10 cellular contexts compared by ENCODE assay signal in the genomic region with DNA sequence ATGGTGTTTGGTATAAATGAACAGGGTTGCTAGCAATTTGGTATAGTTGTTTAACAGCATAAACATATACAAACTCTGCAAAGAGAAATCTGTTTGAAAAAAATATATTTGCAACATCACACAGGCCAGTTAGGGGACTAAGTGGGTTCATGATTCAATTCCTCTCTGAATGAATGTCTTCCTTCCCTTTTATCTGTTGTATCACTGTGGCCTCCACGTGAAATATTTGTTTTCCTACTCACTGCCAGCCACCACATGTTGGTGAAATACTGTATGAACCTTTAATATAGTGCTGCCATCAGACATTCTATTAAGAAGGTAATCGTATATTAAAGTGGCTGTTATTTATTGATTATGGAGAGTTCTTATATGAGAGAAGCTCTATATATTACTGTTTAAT.
A peak's percentile ranks its signal among the peaks of the same experiment; 100 is the strongest.
DNase-seq lines count a peak whose midpoint lies in the region; ATAC-seq and TF ChIP-seq lines count a peak whose summit lies in the region.
"Had no signal": no experiment of that assay in that cellular context is flagged by ENCODE, and none has a peak within 500 bp of the region (broad histone marks: within the 10 kb centered on the region; RNA-seq: fewer than 3 reads in every experiment).

No MANE protein-coding gene starts in this region.

- H3K27me3 Mint-ChIP-seq in Caco-2 (ENCODE audit: insufficient read depth, unreplicated experiment) = no peaks in the 10 kb centered on the region
- no peaks in the 10 kb centered on the region for H3K27me3 Mint-ChIP-seq in stimulated activated memory B cell treated with anti-CD40 and anti-IgM and Interleukin-4, amounts not matched to agents 10 μg/mL and 1 μg/mL and 100 μg/mL, for 72 hours

- no peak for ATAC-seq in Panc1
- ATAC-seq in stimulated activated memory B cell treated with anti-CD40 and anti-IgM and Interleukin-4, amounts not matched to agents 10 μg/mL and 1 μg/mL and 100 μg/mL, for 72 hours = no peak
- no peak for ATAC-seq in HG02938 (IDR thresholded peaks at IDR 0.05; ENCODE audit: unreplicated experiment)
- no peak for ATAC-seq in HG03571 (IDR thresholded peaks at IDR 0.05; ENCODE audit: unreplicated experiment)
- no peak for ATAC-seq in GM21529 (IDR thresholded peaks at IDR 0.05; ENCODE audit: unreplicated experiment)

- intact Hi-C loops in Caco-2 (cut with micrococcal nuclease; ENCODE audit: unreplicated experiment) = no loop called here
- intact Hi-C loops in Panc1 (cut with micrococcal nuclease; ENCODE audit: unreplicated experiment) = no loop called here

- POLR2A ChIA-PET in Caco-2 (lab: Charles Lee) (interaction anchor here (0.7 to 1.1 kb wide), 3 partner anchors 8 to 560 kb away, joined by 3 read pairs; no protein-coding TSS in a partner anchor), Panc1 (lab: Charles Lee) (interaction anchor here (0.6 kb wide), 2 partner anchors 182 to 542 kb away, joined by 3 to 11 read pairs; no protein-coding TSS in a partner anchor)

- peaks cover 100% of the 10 kb centered on the region for H3K36me3 Mint-ChIP-seq in Caco-2 (ENCODE audit: insufficient read depth, unreplicated experiment)
- H3K36me3 Mint-ChIP-seq in stimulated activated memory B cell treated with anti-CD40 and anti-IgM and Interleukin-4, amounts not matched to agents 10 μg/mL and 1 μg/mL and 100 μg/mL, for 72 hours = peaks cover 86% of the 10 kb centered on the region

- H3K4me1 ChIP-seq in Caco-2 (peaks cover 42% of the 10 kb centered on the region), Panc1 (ENCODE audit: control insufficient read depth, insufficient read depth, low read length) (peaks cover 11% of the 10 kb centered on the region; the same call in 1 of the 2 replicates)

- H3K9me3 ChIP-seq in Caco-2 = no peaks in the 10 kb centered on the region
- no peaks in the 10 kb centered on the region for H3K9me3 ChIP-seq in Panc1 (ENCODE audit: control insufficient read depth, insufficient read depth, low read depth, low read length)

- H3K36me3 ChIP-seq in Caco-2 (ENCODE audit: control insufficient read depth, insufficient read depth, low read length) (peaks cover 10% of the 10 kb centered on the region), Panc1 (ENCODE audit: control insufficient read depth, insufficient read depth, low read length) (peaks cover 16% of the 10 kb centered on the region)

- in situ Hi-C loops in Panc1 (cut with HindIII; ENCODE audit: low pct_unique_long_range_greater_than_20kb, low sequenced_read_pairs) = no loop called here

- H3K4me1 Mint-ChIP-seq in Caco-2 (ENCODE audit: low read depth, unreplicated experiment) = peaks cover 69% of the 10 kb centered on the region
- peaks cover 79% of the 10 kb centered on the region for H3K4me1 Mint-ChIP-seq in stimulated activated memory B cell treated with anti-CD40 and anti-IgM and Interleukin-4, amounts not matched to agents 10 μg/mL and 1 μg/mL and 100 μg/mL, for 72 hours

- no peaks in the 10 kb centered on the region for H3K27me3 ChIP-seq in Caco-2 (replicated peaks; ENCODE audit: control insufficient read depth, insufficient read depth, low read length)
- H3K27me3 ChIP-seq in Panc1 (ENCODE audit: control insufficient read depth, insufficient read depth, low read length) = no peaks in the 10 kb centered on the region

- H3K4me3 Mint-ChIP-seq in Caco-2 (ENCODE audit: unreplicated experiment) = peak overlapping the region; percentile 25
- H3K4me3 Mint-ChIP-seq in stimulated activated memory B cell treated with anti-CD40 and anti-IgM and Interleukin-4, amounts not matched to agents 10 μg/mL and 1 μg/mL and 100 μg/mL, for 72 hours = peak overlapping the region; percentile 55

- no peak for DNase-seq in Caco-2
- no peak for DNase-seq in Panc1 (ENCODE audit: low read depth, low spot score)
- DNase-seq in fibroblast of villous mesenchyme (ENCODE audit: low read depth) = no peak
- DNase-seq: DND-41, NCI-H1436, nucleus accumbens had no signal

- peak overlapping the region; percentile 12; the same call in 1 of the 2 replicates for H3K27ac ChIP-seq in Panc1 (ENCODE audit: low read length)

- no peaks in the 10 kb centered on the region for H3K9me3 Mint-ChIP-seq in Caco-2 (ENCODE audit: unreplicated experiment)
- H3K9me3 Mint-ChIP-seq in stimulated activated memory B cell treated with anti-CD40 and anti-IgM and Interleukin-4, amounts not matched to agents 10 μg/mL and 1 μg/mL and 100 μg/mL, for 72 hours = peaks cover 3% of the 10 kb centered on the region

- TF ChIP-seq CTCF in Caco-2 (IDR thresholded peaks at IDR 0.05; ENCODE audit: insufficient read depth in 1 of 2, low read depth in 1 of 2, low read length in 1 of 2, severe bottlenecking in 1 of 2, unreplicated experiment in 1 of 2) (no peak), Panc1 (IDR thresholded peaks at IDR 0.05) (no peak), fibroblast of villous mesenchyme (IDR thresholded peaks at IDR 0.05; ENCODE audit: insufficient read depth, low read depth, low read length) (no peak)

- no peak overlapping the region for H3K4me3 ChIP-seq in Caco-2 (ENCODE audit: low read depth, low read length)
- no peak overlapping the region for H3K4me3 ChIP-seq in Panc1 (ENCODE audit: low read depth in 2 of 2, low read length in 2 of 2)
- H3K4me3 ChIP-seq in fibroblast of villous mesenchyme (ENCODE audit: low read depth, low read length) = peak overlapping the region; percentile 22

- BruUV-seq in Caco-2 (replicated peaks; lab: Mats Ljungman, UMichigan) (no TSS peak), Panc1 (replicated peaks; lab: Mats Ljungman, UMichigan) (no TSS peak)

- peak overlapping the region; percentile 4 for H3K27ac Mint-ChIP-seq in Caco-2 (ENCODE audit: unreplicated experiment)
- H3K27ac Mint-ChIP-seq in stimulated activated memory B cell treated with anti-CD40 and anti-IgM and Interleukin-4, amounts not matched to agents 10 μg/mL and 1 μg/mL and 100 μg/mL, for 72 hours = peak overlapping the region; percentile 99

- CTCF ChIA-PET in Caco-2 (lab: Charles Lee) = interaction anchor here (1.2 kb wide), 1 partner anchor 8 kb away, joined by 3 read pairs; no protein-coding TSS in a partner anchor
- CTCF ChIA-PET in Panc1 (lab: Charles Lee) = no interaction called here
